In genomic region chr5:14342306-14342705, GRCh38 we compare ENCODE assay signal across 9 cellular contexts.
A peak's percentile ranks its signal among the peaks of the same experiment; 100 is the strongest.
DNase-seq lines count a peak whose midpoint lies in the region; ATAC-seq and TF ChIP-seq lines count a peak whose summit lies in the region.
"Had no signal": no experiment of that assay in that cellular context is flagged by ENCODE, and none has a peak within 500 bp of the region (broad histone marks: within the 10 kb centered on the region; RNA-seq: fewer than 3 reads in every experiment).

No MANE protein-coding gene starts in this region.

- POLR2A ChIA-PET in WTC11 (lab: Charles Lee): no interaction called here

- H3K27me3 Mint-ChIP-seq in WTC11 (ENCODE audit: low read depth): no peaks in the 10 kb centered on the region
- peaks cover 7 to 12% of the 10 kb centered on the region in 2 donors for H3K27me3 Mint-ChIP-seq in effector memory CD8-positive, alpha-beta T cell

- no peak for TF ChIP-seq CTCF in WTC11 (IDR thresholded peaks at IDR 0.05)

- H3K36me3 Mint-ChIP-seq in WTC11: peaks cover 30% of the 10 kb centered on the region
- H3K36me3 Mint-ChIP-seq in effector memory CD8-positive, alpha-beta T cell (ENCODE audit: insufficient read depth): no peaks in the 10 kb centered on the region

- H3K4me1 Mint-ChIP-seq in WTC11: peaks cover 36% of the 10 kb centered on the region
- peaks cover 0 to 3% of the 10 kb centered on the region in 2 donors for H3K4me1 Mint-ChIP-seq in effector memory CD8-positive, alpha-beta T cell (ENCODE audit: low read depth in 2 of 2)

- CTCF ChIA-PET in WTC11 (lab: Charles Lee): interaction anchor here (0.9 to 1.7 kb wide), 8 partner anchors 9 to 240 kb away, joined by 3 to 30 read pairs (median 4); no protein-coding TSS in a partner anchor

- no peak for DNase-seq in activated CD4-positive, CD25-positive, alpha-beta regulatory T cell treated with anti-CD3 and anti-CD28 coated beads, Interleukin-2, amount 50 U/mL, for 72 hours
- DNase-seq in WTC11 (ENCODE audit: low spot score) (no peak), pulmonary artery endothelial cell (ENCODE audit: low read depth, low spot score) (peak; percentile 20), hypothalamus (lab: John Stamatoyannopoulos, UW) (no peak)
- DNase-seq in effector memory CD8-positive, alpha-beta T cell: no peak
- DNase-seq in activated CD4-positive, alpha-beta T cell treated with anti-CD3 and anti-CD28 coated beads for 1 hour: no peak
- DNase-seq: MG63 had no signal

- H3K9me3 Mint-ChIP-seq in WTC11: no peaks in the 10 kb centered on the region
- H3K9me3 Mint-ChIP-seq in effector memory CD8-positive, alpha-beta T cell: no peaks in the 10 kb centered on the region

- no peak overlapping the region for H3K4me3 Mint-ChIP-seq in WTC11
- H3K4me3 Mint-ChIP-seq in effector memory CD8-positive, alpha-beta T cell: no peak overlapping the region

- peak overlapping the region; percentile 72 for H3K27ac Mint-ChIP-seq in WTC11
- no peak overlapping the region for H3K27ac Mint-ChIP-seq in effector memory CD8-positive, alpha-beta T cell

- peak; percentile 36 to 41 for ATAC-seq in activated CD4-positive, CD25-positive, alpha-beta regulatory T cell treated with anti-CD3 and anti-CD28 coated beads, Interleukin-2, amount 50 U/mL, for 24 hours
- peak; percentile 97 for ATAC-seq in HG02884 (IDR thresholded peaks at IDR 0.05; ENCODE audit: unreplicated experiment)
- peak; percentile 27 for ATAC-seq in WTC11
- ATAC-seq in effector memory CD8-positive, alpha-beta T cell (replicated peaks): no peak

TF ChIP-seq in WTC11, 78 proteins besides CTCF, POLR2A, EP300 and RAD21:
- TF ChIP-seq JUN (CRISPR knock-in tag; IDR thresholded peaks at IDR 0.05) (no peak), PREB (CRISPR knock-in tag; IDR thresholded peaks at IDR 0.05; ENCODE audit: borderline replicate concordance) (no peak), JAZF1 (CRISPR knock-in tag; IDR thresholded peaks at IDR 0.05) (no peak), USF1 (CRISPR knock-in tag; IDR thresholded peaks at IDR 0.05) (no peak), ATF3 (CRISPR knock-in tag; conservative IDR thresholded peaks at IDR 0.05) (no peak), HMGXB4 (CRISPR knock-in tag; IDR thresholded peaks at IDR 0.05) (no peak), ZNF425 (CRISPR knock-in tag; conservative IDR thresholded peaks at IDR 0.05) (no peak), USF2 (CRISPR knock-in tag; IDR thresholded peaks at IDR 0.05) (no peak), NR3C1 (CRISPR knock-in tag; conservative IDR thresholded peaks at IDR 0.05; ENCODE audit: low read depth) (no peak), ZSCAN18 (CRISPR knock-in tag; IDR thresholded peaks at IDR 0.05) (no peak)
